In genomic region chr22:42249831-42250230, GRCh38 we compare ENCODE assay signal across 31 cellular contexts.
"Had no signal": no experiment of that assay in that cellular context is flagged by ENCODE, and none has a peak within 500 bp of the region (broad histone marks: within the 10 kb centered on the region; RNA-seq: fewer than 3 reads in every experiment).

No MANE protein-coding gene starts in this region.

- H3K9me3 ChIP-seq: ascending aorta, breast epithelium had no signal

- H3K4me1 ChIP-seq: ascending aorta, breast epithelium had no signal

- H3K36me3 Mint-ChIP-seq: activated naive CD4-positive, alpha-beta T cell treated with anti-CD3 and anti-CD28 coated beads, Interleukin-2, amount 50 U/mL, for 72 hours had no signal

- FAIRE-seq: colon, endometrium, frontal cortex had no signal

- H3K9me3 Mint-ChIP-seq: activated CD4-positive, alpha-beta memory T cell treated with anti-CD3 and anti-CD28 coated beads, Interleukin-2, amount 10 ng/mL, durations not matched to agents 7 days and 5 days; activated CD4-positive, alpha-beta T cell treated with anti-CD3 and anti-CD28 coated beads, Interleukin-2, amount 10 ng/mL, durations not matched to agents 7 days and 5 days; activated naive CD4-positive, alpha-beta T cell treated with anti-CD3 and anti-CD28 coated beads, Interleukin-2, amount 10 ng/mL, durations not matched to agents 7 days and 5 days; activated naive CD4-positive, alpha-beta T cell treated with anti-CD3 and anti-CD28 coated beads, Interleukin-2, amount 50 U/mL, for 72 hours; activated naive CD8-positive, alpha-beta T cell treated with anti-CD3 and anti-CD28 coated beads, Interleukin-2, amount 10 ng/mL, durations not matched to agents 7 days and 5 days; activated T-cell treated with anti-CD3 and anti-CD28 coated beads, Interleukin-2, amount 50 U/mL, for 24 hours; activated T-cell treated with anti-CD3 and anti-CD28 coated beads, Interleukin-2, amount 50 U/mL, for 72 hours; WTC11 had no signal

- DNase-seq: activated CD4-positive, alpha-beta memory T cell treated with anti-CD3 and anti-CD28 coated beads, Interleukin-2, amount 10 ng/mL, durations not matched to agents 7 days and 5 days; activated CD4-positive, alpha-beta T cell treated with anti-CD3 and anti-CD28 coated beads for 1 hour; activated CD4-positive, alpha-beta T cell treated with anti-CD3 and anti-CD28 coated beads for 4 hours; activated CD4-positive, alpha-beta T cell treated with anti-CD3 and anti-CD28 coated beads, Interleukin-2, amount 10 ng/mL, durations not matched to agents 7 days and 5 days; activated CD4-positive, alpha-beta T cell treated with anti-CD3 and anti-CD28 coated beads, Interleukin-2, amount 50 U/mL, for 4 hours; activated CD8-positive, alpha-beta memory T cell treated with anti-CD3 and anti-CD28 coated beads, Interleukin-2, amount 50 U/mL, for 48 hours; activated gamma-delta T cell; activated naive CD4-positive, alpha-beta T cell; activated naive CD4-positive, alpha-beta T cell treated with anti-CD3 and anti-CD28 coated beads, Interleukin-2, amount 10 ng/mL, durations not matched to agents 7 days and 5 days; activated naive CD8-positive, alpha-beta T cell treated with anti-CD3 and anti-CD28 coated beads, Interleukin-2, amount 10 ng/mL, durations not matched to agents 7 days and 5 days; activated T-cell treated with anti-CD3 and anti-CD28 coated beads for 4 hours; activated T-cell treated with anti-CD3 and anti-CD28 coated beads, Interleukin-2, amount 50 U/mL, for 24 hours; activated T-cell treated with anti-CD3 and anti-CD28 coated beads, Interleukin-2, amount 50 U/mL, for 72 hours; cortex of kidney; dermis blood vessel endothelial cell; effector CD4-positive, alpha-beta T cell; foreskin fibroblast; head of caudate nucleus; T-helper 1 cell; T-helper 2 cell had no signal

- H3K27ac Mint-ChIP-seq: activated CD4-positive, alpha-beta memory T cell treated with anti-CD3 and anti-CD28 coated beads, Interleukin-2, amount 10 ng/mL, durations not matched to agents 7 days and 5 days; activated CD4-positive, alpha-beta T cell treated with anti-CD3 and anti-CD28 coated beads, Interleukin-2, amount 10 ng/mL, durations not matched to agents 7 days and 5 days; activated naive CD4-positive, alpha-beta T cell treated with anti-CD3 and anti-CD28 coated beads, Interleukin-2, amount 10 ng/mL, durations not matched to agents 7 days and 5 days; activated naive CD8-positive, alpha-beta T cell treated with anti-CD3 and anti-CD28 coated beads, Interleukin-2, amount 10 ng/mL, durations not matched to agents 7 days and 5 days; activated T-cell treated with anti-CD3 and anti-CD28 coated beads, Interleukin-2, amount 50 U/mL, for 24 hours; WTC11 had no signal

- H3K27me3 ChIP-seq: ascending aorta, breast epithelium, cardiac muscle cell had no signal

- H3K27me3 Mint-ChIP-seq: activated CD4-positive, alpha-beta memory T cell treated with anti-CD3 and anti-CD28 coated beads, Interleukin-2, amount 10 ng/mL, durations not matched to agents 7 days and 5 days; activated CD4-positive, alpha-beta T cell treated with anti-CD3 and anti-CD28 coated beads, Interleukin-2, amount 10 ng/mL, durations not matched to agents 7 days and 5 days; activated naive CD4-positive, alpha-beta T cell treated with anti-CD3 and anti-CD28 coated beads, Interleukin-2, amount 10 ng/mL, durations not matched to agents 7 days and 5 days; activated naive CD8-positive, alpha-beta T cell treated with anti-CD3 and anti-CD28 coated beads, Interleukin-2, amount 10 ng/mL, durations not matched to agents 7 days and 5 days; activated T-cell treated with anti-CD3 and anti-CD28 coated beads, Interleukin-2, amount 50 U/mL, for 24 hours; brain had no signal

- H3K27ac ChIP-seq: ascending aorta, breast epithelium, cardiac muscle cell, VCaP had no signal

- H3K4me3 Mint-ChIP-seq: activated CD4-positive, alpha-beta memory T cell treated with anti-CD3 and anti-CD28 coated beads, Interleukin-2, amount 10 ng/mL, durations not matched to agents 7 days and 5 days; activated CD4-positive, alpha-beta T cell treated with anti-CD3 and anti-CD28 coated beads, Interleukin-2, amount 10 ng/mL, durations not matched to agents 7 days and 5 days; activated naive CD4-positive, alpha-beta T cell treated with anti-CD3 and anti-CD28 coated beads, Interleukin-2, amount 10 ng/mL, durations not matched to agents 7 days and 5 days; activated naive CD8-positive, alpha-beta T cell treated with anti-CD3 and anti-CD28 coated beads, Interleukin-2, amount 10 ng/mL, durations not matched to agents 7 days and 5 days; activated T-cell treated with anti-CD3 and anti-CD28 coated beads, Interleukin-2, amount 50 U/mL, for 24 hours; activated T-cell treated with anti-CD3 and anti-CD28 coated beads, Interleukin-2, amount 50 U/mL, for 72 hours; brain; WTC11 had no signal

- H3K4me1 Mint-ChIP-seq: brain, WTC11 had no signal

- ATAC-seq: activated naive CD4-positive, alpha-beta T cell treated with anti-CD3 and anti-CD28 coated beads, Interleukin-2, amount 50 U/mL, for 72 hours; activated T-cell treated with anti-CD3 and anti-CD28 coated beads, Interleukin-2, amount 50 U/mL, for 72 hours; esophagus mucosa; WTC11 had no signal

- H3K4me3 ChIP-seq: ascending aorta, breast epithelium, cardiac muscle cell had no signal

- H3K36me3 ChIP-seq: ascending aorta, breast epithelium, cardiac muscle cell had no signal
